In genomic region chr1:230155021-230155420, GRCh38 we compare ENCODE assay signal across 18 cellular contexts.
DNase-seq lines count a peak whose midpoint lies in the region; ATAC-seq and TF ChIP-seq lines count a peak whose summit lies in the region.
"Had no signal": no experiment of that assay in that cellular context is flagged by ENCODE, and none has a peak within 500 bp of the region (broad histone marks: within the 10 kb centered on the region; RNA-seq: fewer than 3 reads in every experiment).

No MANE protein-coding gene starts in this region.

- no peak overlapping the region for H2AFZ ChIP-seq in H9 (ENCODE audit: low read length)

- H3K4me3 Mint-ChIP-seq in H9 (no peak overlapping the region), glutamatergic neuron (ENCODE audit: unreplicated experiment) (no peak overlapping the region)
- H3K4me3 Mint-ChIP-seq in activated CD4-positive, alpha-beta T cell treated with anti-CD3 and anti-CD28 coated beads, Interleukin-2, amount 10 ng/mL, durations not matched to agents 7 days and 5 days: no peak overlapping the region
- H3K4me3 Mint-ChIP-seq: CD4-positive, alpha-beta memory T cell had no signal

- H3K23me2 ChIP-seq in H9 (ENCODE audit: insufficient read length, low read depth, low read length, poor library complexity, severe bottlenecking): no peaks in the 10 kb centered on the region

- CTCF ChIA-PET in activated CD4-positive, alpha-beta T cell treated with anti-CD3 and anti-CD28 coated beads, Interleukin-2, amount 10 ng/mL, durations not matched to agents 7 days and 5 days (lab: Charles Lee): interaction anchor here (0.7 kb wide), 1 partner anchor 14 kb away, joined by 3 read pairs; no protein-coding TSS in a partner anchor

- H3K18ac ChIP-seq in H9 (ENCODE audit: insufficient read length, low read depth, low read length): no peak overlapping the region

- H3K56ac ChIP-seq in H9 (ENCODE audit: insufficient read length, low read depth, low read length): no peak overlapping the region

- peaks cover 0 to 70% of the 10 kb centered on the region in 2 donors for H3K4me1 ChIP-seq in right atrium auricular region
- H3K4me1 ChIP-seq in left ventricle myocardium inferior: peaks cover 73% of the 10 kb centered on the region
- H3K4me1 ChIP-seq in body of pancreas: peaks cover 87% of the 10 kb centered on the region
- no peaks in the 10 kb centered on the region for H3K4me1 ChIP-seq in H9 (ENCODE audit: insufficient read depth, low read length)

- H3K9me3 Mint-ChIP-seq in H9: no peaks in the 10 kb centered on the region
- H3K9me3 Mint-ChIP-seq in activated CD4-positive, alpha-beta T cell treated with anti-CD3 and anti-CD28 coated beads, Interleukin-2, amount 10 ng/mL, durations not matched to agents 7 days and 5 days: no peaks in the 10 kb centered on the region
- H3K9me3 Mint-ChIP-seq in glutamatergic neuron (ENCODE audit: unreplicated experiment): no peaks in the 10 kb centered on the region
- H3K9me3 Mint-ChIP-seq: CD4-positive, alpha-beta memory T cell had no signal

- H3K4me2 ChIP-seq in H9 (ENCODE audit: insufficient read depth, insufficient read length, low read length): no peak overlapping the region

- H4K20me1 ChIP-seq in H9 (ENCODE audit: control insufficient read depth, insufficient read depth, insufficient read length): no peaks in the 10 kb centered on the region

- H2AK5ac ChIP-seq in H9 (ENCODE audit: insufficient read length, low read length): no peak overlapping the region

- no peak overlapping the region for H3T11ph ChIP-seq in H9 (ENCODE audit: low read length)

- H2BK20ac ChIP-seq in H9 (ENCODE audit: low read depth, low read length, poor library complexity, severe bottlenecking): no peak overlapping the region

- no peak overlapping the region for H2BK12ac ChIP-seq in H9 (ENCODE audit: insufficient read length, low read depth, low read length)

- TF ChIP-seq CTCF in right atrium auricular region (IDR thresholded peaks at IDR 0.05) (no peak), left ventricle myocardium inferior (IDR thresholded peaks at IDR 0.05; ENCODE audit: borderline replicate concordance) (no peak), body of pancreas (IDR thresholded peaks at IDR 0.05) (no peak), H9 (conservative IDR thresholded peaks at IDR 0.05) (no peak), glutamatergic neuron (IDR thresholded peaks at IDR 0.05; ENCODE audit: partially characterized antibody, unreplicated experiment) (no peak)

- no peak for TF ChIP-seq POLR2A in body of pancreas (IDR thresholded peaks at IDR 0.05)

- H3K4ac ChIP-seq in H9 (ENCODE audit: low read depth, low read length): no peak overlapping the region

- peaks cover 0 to 8% (median 6%) of the 10 kb centered on the region in 3 experiments; a peak in 4 of 7 replicates for H3K36me3 Mint-ChIP-seq in H9 (ENCODE audit: insufficient read depth in 1 of 3, low read depth in 3 of 3)
- H3K36me3 Mint-ChIP-seq in activated CD4-positive, alpha-beta T cell treated with anti-CD3 and anti-CD28 coated beads, Interleukin-2, amount 10 ng/mL, durations not matched to agents 7 days and 5 days (ENCODE audit: low read depth): peaks cover 2% of the 10 kb centered on the region
- no peaks in the 10 kb centered on the region for H3K36me3 Mint-ChIP-seq in glutamatergic neuron (ENCODE audit: unreplicated experiment)

- no peak overlapping the region for H4K91ac ChIP-seq in H9 (ENCODE audit: insufficient read length, low read depth, low read length)

- ATAC-seq in body of pancreas: no peak
- no peak for ATAC-seq in GM21619 (IDR thresholded peaks at IDR 0.05; ENCODE audit: unreplicated experiment)

- H3K4me3 ChIP-seq in right atrium auricular region (no peak overlapping the region), left ventricle myocardium inferior (no peak overlapping the region), body of pancreas (no peak overlapping the region)

- no peaks in the 10 kb centered on the region; the same call in 1 of the 2 replicates for H3K79me2 ChIP-seq in H9 (ENCODE audit: insufficient read depth, low read length)

- H4K8ac ChIP-seq in H9 (replicated peaks; ENCODE audit: insufficient read length, low read depth, low read length): no peak overlapping the region

- H3K27me3 ChIP-seq in right atrium auricular region (no peaks in the 10 kb centered on the region), left ventricle myocardium inferior (ENCODE audit: low read depth) (no peaks in the 10 kb centered on the region), body of pancreas (no peaks in the 10 kb centered on the region), H9 (ENCODE audit: insufficient read depth, low read length) (no peaks in the 10 kb centered on the region)

- DNase-seq in right atrium auricular region (ENCODE audit: low spot score) (no peak), left ventricle myocardium inferior (no peak), body of pancreas (no peak), posterior vena cava (ENCODE audit: low spot score) (peak; percentile 54), H9 (no peak), glutamatergic neuron (no peak)
- no peak for DNase-seq in activated CD4-positive, alpha-beta T cell treated with anti-CD3 and anti-CD28 coated beads, Interleukin-2, amount 10 ng/mL, durations not matched to agents 7 days and 5 days
- DNase-seq: CD4-positive, alpha-beta memory T cell; DMS79 treated with DMSO at 0.1 percent for 48 hours; GDM1; GOT3; KG1; MM.1S; NCI-H1105; NCI-H187; NCI-H446 treated with DMSO at 0.1 percent for 48 hours; NCI-H82 had no signal

- POLR2A ChIA-PET in activated CD4-positive, alpha-beta T cell treated with anti-CD3 and anti-CD28 coated beads, Interleukin-2, amount 10 ng/mL, durations not matched to agents 7 days and 5 days (lab: Charles Lee): no interaction called here

- H3K27ac Mint-ChIP-seq in H9: no peak overlapping the region
- no peak overlapping the region for H3K27ac Mint-ChIP-seq in activated CD4-positive, alpha-beta T cell treated with anti-CD3 and anti-CD28 coated beads, Interleukin-2, amount 10 ng/mL, durations not matched to agents 7 days and 5 days
- no peak overlapping the region for H3K27ac Mint-ChIP-seq in glutamatergic neuron (ENCODE audit: unreplicated experiment)
- H3K27ac Mint-ChIP-seq: CD4-positive, alpha-beta memory T cell had no signal

- H3K79me1 ChIP-seq in H9 (ENCODE audit: insufficient read depth, low read depth, low read length, poor library complexity, severe bottlenecking): peaks cover 4% of the 10 kb centered on the region

- no peaks in the 10 kb centered on the region for H3K36me3 ChIP-seq in right atrium auricular region
- H3K36me3 ChIP-seq in left ventricle myocardium inferior: no peaks in the 10 kb centered on the region
- H3K36me3 ChIP-seq in body of pancreas (replicated peaks in 1 of 2; ENCODE audit: insufficient read depth in 1 of 2, low read depth in 2 of 2): no peaks in the 10 kb centered on the region

- no peak overlapping the region for H3K14ac ChIP-seq in H9 (ENCODE audit: insufficient read depth, low read length)

- H3K23ac ChIP-seq in H9 (ENCODE audit: insufficient read length, low read depth, low read length): no peak overlapping the region

- H3K4me1 Mint-ChIP-seq in H9 (peaks cover 50 to 51% of the 10 kb centered on the region in 2 experiments), glutamatergic neuron (ENCODE audit: low read depth, unreplicated experiment) (peaks cover 21% of the 10 kb centered on the region)
- H3K4me1 Mint-ChIP-seq in activated CD4-positive, alpha-beta T cell treated with anti-CD3 and anti-CD28 coated beads, Interleukin-2, amount 10 ng/mL, durations not matched to agents 7 days and 5 days: peaks cover 33% of the 10 kb centered on the region

- no peak overlapping the region for H4K5ac ChIP-seq in H9 (ENCODE audit: insufficient read length, low read depth, low read length)

- WGBS in body of pancreas, 2 donors: 40 to 43% methylated on average over 19 of the region's 19 CpGs
- no CpG with 5 or more reads among the region's 19 CpGs for whole genome bisulfite sequencing in H9 (ENCODE audit: extremely low coverage, insufficient read length, low lambda C conversion rate)

- H3K9ac ChIP-seq in H9 (ENCODE audit: extremely low read depth, insufficient read length, low read length): no peak overlapping the region

- H3K9me3 ChIP-seq in right atrium auricular region (no peaks in the 10 kb centered on the region), left ventricle myocardium inferior (replicated peaks) (peaks cover 6% of the 10 kb centered on the region), body of pancreas (no peaks in the 10 kb centered on the region), H9 (ENCODE audit: control insufficient read depth, low read depth, low read length) (no peaks in the 10 kb centered on the region)

- H2BK5ac ChIP-seq in H9 (ENCODE audit: insufficient read length, low read length): no peak overlapping the region

- H3K27ac ChIP-seq in right atrium auricular region: peak overlapping the region; percentile 31 to 43
- no peak overlapping the region for H3K27ac ChIP-seq in left ventricle myocardium inferior (replicated peaks)
- peak overlapping the region in 3 of 4 donors; percentile 22 to 66 (median 26) for H3K27ac ChIP-seq in body of pancreas
- no peak overlapping the region for H3K27ac ChIP-seq in H9 (ENCODE audit: insufficient read length, low read depth, low read length)

- no peak overlapping the region for H2BK120ac ChIP-seq in H9 (ENCODE audit: low read depth, low read length, poor library complexity, severe bottlenecking)

- no peaks in the 10 kb centered on the region for H3K27me3 Mint-ChIP-seq in H9 (ENCODE audit: low read depth)
- H3K27me3 Mint-ChIP-seq in activated CD4-positive, alpha-beta T cell treated with anti-CD3 and anti-CD28 coated beads, Interleukin-2, amount 10 ng/mL, durations not matched to agents 7 days and 5 days: no peaks in the 10 kb centered on the region
- peaks cover 3% of the 10 kb centered on the region for H3K27me3 Mint-ChIP-seq in glutamatergic neuron (ENCODE audit: unreplicated experiment)
- H3K27me3 Mint-ChIP-seq: CD4-positive, alpha-beta memory T cell had no signal

- H2BK15ac ChIP-seq in H9 (ENCODE audit: low read depth, low read length): no peak overlapping the region

- intact Hi-C loops in left ventricle myocardium inferior (cut with micrococcal nuclease) (no loop called here), body of pancreas (cut with DNase I) (no loop called here), posterior vena cava (cut with DNase I) (no loop called here)

Comparison
In these comparisons a context has a peak if more than half of its experiments do, and no peak if none do; other contexts are left out.
1. H3K27ac ChIP-seq: peak in right atrium auricular region (2 of 2) and body of pancreas (3 of 4); none in left ventricle myocardium inferior (single experiment) and H9 (single experiment).